In genomic region chr1:206070627-206071304, GRCh38 we compare ENCODE assay signal across 2 cellular contexts.
TF ChIP-seq lines count a peak whose summit lies in the region.

No MANE protein-coding gene starts in this region.

TF ChIP-seq in HepG2, 621 proteins besides CTCF, POLR2A, EP300 and RAD21:
- TF ChIP-seq ZNF317 (CRISPR knock-in tag; IDR thresholded peaks at IDR 0.05) (peak; percentile 85), ELF1 (CRISPR knock-in tag; IDR thresholded peaks at IDR 0.05) (no peak)
TF ChIP-seq in HepG2: peak in this region for 1.

TF ChIP-seq in WTC11, 78 proteins besides CTCF, POLR2A, EP300 and RAD21:
- peak; percentile 80; the same call in 1 of the 2 replicates for TF ChIP-seq ZNF317 (CRISPR knock-in tag; IDR thresholded peaks at IDR 0.05; ENCODE audit: borderline replicate concordance, low read depth)
- TF ChIP-seq ATF3 (CRISPR knock-in tag; conservative IDR thresholded peaks at IDR 0.05), result no peak
TF ChIP-seq in WTC11: peak in this region for 1.
